25 cellular contexts compared by ENCODE assay signal in the genomic region with DNA sequence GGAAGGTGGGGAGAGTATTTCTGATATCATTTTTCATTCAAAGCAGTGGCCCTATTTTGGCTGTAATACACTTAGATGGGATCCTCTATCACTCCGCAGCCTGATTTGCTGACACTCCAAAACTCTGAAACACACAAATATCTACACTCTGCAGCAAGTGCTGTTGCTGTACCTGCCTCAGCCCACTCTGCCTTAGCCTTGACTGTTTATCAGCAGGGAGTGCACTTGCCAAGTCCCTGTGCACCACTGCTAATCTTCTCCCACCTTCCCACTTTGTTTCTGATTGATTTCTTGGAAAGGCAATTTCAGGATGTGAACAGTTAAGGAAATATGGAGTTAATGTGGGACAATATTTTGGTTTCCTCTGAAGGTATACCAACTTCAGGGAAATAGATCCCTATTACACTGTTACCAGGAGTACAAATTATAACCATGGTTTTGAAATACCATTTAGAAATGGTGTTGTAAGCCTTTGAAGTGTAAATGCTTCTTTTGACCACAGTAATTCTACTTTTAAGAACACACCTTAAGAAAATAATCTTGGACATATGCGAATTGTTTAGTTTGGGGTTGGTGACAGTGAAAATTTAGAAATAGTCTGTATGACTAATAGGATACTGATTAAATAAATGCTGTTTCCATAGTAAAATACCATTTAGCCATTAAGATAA.
"Had no signal": no experiment of that assay in that cellular context is flagged by ENCODE, and none has a peak within 500 bp of the region (broad histone marks: within the 10 kb centered on the region; RNA-seq: fewer than 3 reads in every experiment).

No MANE protein-coding gene starts in this region.

- H3K4me3 ChIP-seq: neural progenitor cell, ovary, psoas muscle, right lobe of liver, sigmoid colon, stomach, thoracic aorta, thyroid gland, tibial nerve, upper lobe of left lung, uterus had no signal

- H3K27ac ChIP-seq: neural progenitor cell, ovary, parathyroid adenoma, psoas muscle, right lobe of liver, sigmoid colon, stomach, thoracic aorta, thyroid gland, tibial nerve, uterus had no signal

- DNase-seq: natural killer cell; occipital lobe; ovary; posterior cingulate gyrus; psoas muscle; right cardiac atrium; right lobe of liver; sigmoid colon; small intestine; stimulated activated CD4-positive, alpha-beta T cell treated with anti-CD3 and anti-CD28 coated beads, Interleukin-15, amount 100 ng/mL, for 24 hours; stimulated activated CD4-positive, alpha-beta T cell treated with anti-CD3 and anti-CD28 coated beads, Interleukin-2, amount 100 ng/mL, for 24 hours; stimulated activated CD4-positive, alpha-beta T cell treated with anti-CD3 and anti-CD28 coated beads, Interleukin-2, amount 100 ng/mL, for 48 hours; stimulated activated CD4-positive, alpha-beta T cell treated with anti-CD3 and anti-CD28 coated beads, Interleukin-4, amount 100 ng/mL, for 24 hours; stimulated activated naive B cell treated with anti-CD40 and anti-IgM and Interleukin-4, amounts not matched to agents 10 μg/mL and 1 μg/mL and 100 μg/mL, for 72 hours; stimulated activated naive CD4-positive, alpha-beta T cell treated with Interleukin-2 at 50 U/mL for 16 hours; stomach; thyroid gland; trophoblast cell; upper lobe of left lung; uterus had no signal

- FAIRE-seq: small intestine had no signal

- H3K9ac ChIP-seq: neural progenitor cell, parathyroid adenoma had no signal

- ATAC-seq: natural killer cell; psoas muscle; right cardiac atrium; right lobe of liver; stimulated activated effector memory CD8-positive, alpha-beta T cell treated with anti-CD3 and anti-CD28 coated beads, Interleukin-12 subunit alpha, Interleukin-12 subunit beta, amount 100 ng/mL, for 72 hours; stimulated activated naive B cell treated with anti-CD40 and anti-IgM and Interleukin-4, amounts not matched to agents 10 μg/mL and 1 μg/mL and 100 μg/mL, for 72 hours had no signal

- H2AFZ ChIP-seq: neural progenitor cell, parathyroid adenoma had no signal

- H3K4me2 ChIP-seq: neural progenitor cell had no signal

- H3K9me3 ChIP-seq: ovary, psoas muscle, right lobe of liver, sigmoid colon, stomach, thoracic aorta, thyroid gland, tibial nerve, upper lobe of left lung, uterus had no signal

- H3K4me1 ChIP-seq: parathyroid adenoma, psoas muscle, right lobe of liver, sigmoid colon, uterus had no signal

- H3K79me2 ChIP-seq: parathyroid adenoma had no signal

- H3K27me3 ChIP-seq: neural progenitor cell, ovary, right lobe of liver, sigmoid colon, stomach, thyroid gland, tibial nerve, upper lobe of left lung, uterus had no signal

- H3K36me3 ChIP-seq: neural progenitor cell, ovary, right lobe of liver, sigmoid colon, stomach, thoracic aorta, thyroid gland, tibial nerve, upper lobe of left lung, uterus had no signal
